Comparison of ENCODE assay signal across 8 cellular contexts in the genomic region with DNA sequence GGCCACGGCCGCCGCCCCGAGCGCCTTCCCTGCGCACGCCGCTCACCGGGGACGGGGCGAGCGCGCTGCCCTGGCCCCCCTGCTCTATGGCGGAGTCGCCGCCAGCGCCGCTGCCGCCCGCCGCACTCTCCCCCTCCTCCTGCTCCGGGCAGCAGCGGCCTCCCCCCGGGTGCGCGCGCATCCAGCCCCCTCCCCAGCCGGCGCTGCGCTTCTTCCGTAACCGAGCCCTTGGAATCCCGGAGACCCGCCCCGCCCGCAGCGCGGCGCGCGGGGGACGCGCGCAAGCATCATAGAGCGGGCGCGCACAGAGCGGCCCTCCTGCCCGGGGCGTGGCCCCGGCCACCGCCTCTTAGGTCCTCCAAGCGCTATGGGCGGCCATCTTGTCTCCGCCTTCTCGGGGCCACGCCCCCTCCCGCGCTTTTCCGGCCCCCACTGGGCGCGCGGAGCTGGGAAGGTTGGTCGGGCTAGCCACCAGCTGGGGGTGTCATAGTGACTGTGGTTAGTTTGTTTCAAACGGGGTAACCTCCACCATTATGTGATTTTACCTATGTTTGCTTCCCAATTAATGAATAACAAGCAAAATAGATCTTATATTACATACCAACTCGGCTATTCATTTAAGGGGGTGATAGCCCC. TPM values are rescaled to one million over a fixed set of nuclear protein-coding genes. Genes with fewer than 3 reads are reported as not detected.
DNase-seq lines count a peak whose midpoint lies in the region; ATAC-seq lines count a peak whose summit lies in the region.

A gene with protein sequence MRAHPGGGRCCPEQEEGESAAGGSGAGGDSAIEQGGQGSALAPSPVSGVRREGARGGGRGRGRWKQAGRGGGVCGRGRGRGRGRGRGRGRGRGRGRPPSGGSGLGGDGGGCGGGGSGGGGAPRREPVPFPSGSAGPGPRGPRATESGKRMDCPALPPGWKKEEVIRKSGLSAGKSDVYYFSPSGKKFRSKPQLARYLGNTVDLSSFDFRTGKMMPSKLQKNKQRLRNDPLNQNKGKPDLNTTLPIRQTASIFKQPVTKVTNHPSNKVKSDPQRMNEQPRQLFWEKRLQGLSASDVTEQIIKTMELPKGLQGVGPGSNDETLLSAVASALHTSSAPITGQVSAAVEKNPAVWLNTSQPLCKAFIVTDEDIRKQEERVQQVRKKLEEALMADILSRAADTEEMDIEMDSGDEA (minus strand): TSS at position 291 of the 636 bp plus-strand sequence. CDS start 110 bp downstream, at position 181.

- no peaks in the 10 kb centered on the region for H3K9me3 Mint-ChIP-seq in IgD-negative memory B cell

- DNase-seq in DMS153 (lab: John Stamatoyannopoulos, UW) (peak; percentile 96), OCI-M2 (lab: John Stamatoyannopoulos, UW; ENCODE audit: unreplicated experiment) (peak; percentile 77), activated T-cell treated with anti-CD3 and anti-CD28 coated beads for 48 hours (ENCODE audit: low read depth) (peak; percentile 95), epithelial cell of prostate (ENCODE audit: low read depth, low spot score) (peak; percentile 70), mucosa of gallbladder (ENCODE audit: low spot score) (peak; percentile 95)
- DNase-seq in stimulated activated CD8-positive, alpha-beta memory T cell treated with anti-CD3 and anti-CD28 coated beads, Interleukin-4, amount 100 ng/mL, for 4 hours (ENCODE audit: low read depth in 2 of 2, low spot score in 1 of 2): peak; percentile 84 to 88

- peaks cover 28 to 37% (median 33%) of the 10 kb centered on the region in 3 donors for H3K4me1 Mint-ChIP-seq in IgD-negative memory B cell

- ATAC-seq in GM21529 (IDR thresholded peaks at IDR 0.05; ENCODE audit: unreplicated experiment): peak; percentile 85

- H3K27ac Mint-ChIP-seq in IgD-negative memory B cell: peak within 1 kb of the TSS; percentile 85 to 97 (median 96)

- no peaks in the 10 kb centered on the region for H3K36me3 Mint-ChIP-seq in IgD-negative memory B cell

- peak within 1 kb of the TSS; percentile 92 to 98 (median 97) for H3K4me3 Mint-ChIP-seq in IgD-negative memory B cell

- H3K27ac ChIP-seq in epithelial cell of prostate: peak within 1 kb of the TSS; percentile 98

- H3K27me3 Mint-ChIP-seq in IgD-negative memory B cell: no peaks in the 10 kb centered on the region

RNA-seq across cellular contexts. Expression of the gene that starts here (rescaled TPM):
- polyA plus RNA-seq in IgD-negative memory B cell: 12.3 TPM
- total RNA-seq in mucosa of gallbladder: 71.6 TPM

Comparison
In these comparisons a context has a peak if more than half of its experiments do, and no peak if none do; other contexts are left out.
1. Peak in every context shown above with its lines: DNase-seq, ATAC-seq and H3K27ac ChIP-seq.